Comparison of ENCODE assay signal across 1 cellular context in genomic region chr7:100882769-100883526, GRCh38.
TF ChIP-seq lines count a peak whose summit lies in the region.

No MANE protein-coding gene starts in this region.

TF ChIP-seq in GM23338, 12 proteins besides CTCF, POLR2A, EP300 and RAD21:
- TF ChIP-seq EZH2 (IDR thresholded peaks at IDR 0.05; ENCODE audit: low read depth, unreplicated experiment) (no peak), REST (IDR thresholded peaks at IDR 0.05; ENCODE audit: unreplicated experiment) (no peak), ZNF331 (CRISPR knock-in tag; IDR thresholded peaks at IDR 0.05; ENCODE audit: low read depth) (no peak), EZH2phosphoT487 (IDR thresholded peaks at IDR 0.05; ENCODE audit: unreplicated experiment) (no peak), ETS1 (IDR thresholded peaks at IDR 0.05) (no peak), POLR2AphosphoS5 (IDR thresholded peaks at IDR 0.05; ENCODE audit: low read depth) (no peak), CREB1 (CRISPR knock-in tag; IDR thresholded peaks at IDR 0.05; ENCODE audit: low read depth) (no peak), NANOG (IDR thresholded peaks at IDR 0.05; ENCODE audit: borderline replicate concordance) (no peak), STAT1 (IDR thresholded peaks at IDR 0.05; ENCODE audit: unreplicated experiment) (no peak), ZNF462 (CRISPR knock-in tag; IDR thresholded peaks at IDR 0.05) (no peak), JUNB (IDR thresholded peaks at IDR 0.05; ENCODE audit: unreplicated experiment) (no peak), ZNF114 (CRISPR knock-in tag; IDR thresholded peaks at IDR 0.05) (no peak)
